1 cellular context compared by ENCODE assay signal in the genomic region with DNA sequence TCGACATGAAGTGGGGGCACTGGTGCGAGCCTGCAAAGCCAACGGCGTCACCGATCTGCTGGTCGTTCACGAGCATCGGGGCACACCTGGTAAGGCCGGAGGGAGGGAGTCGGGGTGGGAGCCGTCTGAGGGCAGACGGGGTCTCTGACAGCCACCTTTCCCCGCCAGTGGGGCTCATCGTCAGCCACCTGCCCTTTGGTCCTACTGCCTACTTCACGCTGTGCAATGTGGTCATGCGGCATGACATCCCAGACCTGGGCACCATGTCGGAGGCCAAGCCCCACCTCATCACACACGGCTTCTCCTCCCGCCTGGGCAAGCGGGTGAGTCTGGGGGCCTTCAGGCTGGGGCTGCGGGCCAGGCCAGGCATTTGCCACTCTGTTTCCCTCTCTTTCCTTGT.
A peak's percentile ranks its signal among the peaks of the same experiment; 100 is the strongest.
TF ChIP-seq lines count a peak whose summit lies in the region.

No MANE protein-coding gene starts in this region.

TF ChIP-seq in K562, 482 proteins besides CTCF, POLR2A, EP300 and RAD21:
- TF ChIP-seq, protein P1, sequence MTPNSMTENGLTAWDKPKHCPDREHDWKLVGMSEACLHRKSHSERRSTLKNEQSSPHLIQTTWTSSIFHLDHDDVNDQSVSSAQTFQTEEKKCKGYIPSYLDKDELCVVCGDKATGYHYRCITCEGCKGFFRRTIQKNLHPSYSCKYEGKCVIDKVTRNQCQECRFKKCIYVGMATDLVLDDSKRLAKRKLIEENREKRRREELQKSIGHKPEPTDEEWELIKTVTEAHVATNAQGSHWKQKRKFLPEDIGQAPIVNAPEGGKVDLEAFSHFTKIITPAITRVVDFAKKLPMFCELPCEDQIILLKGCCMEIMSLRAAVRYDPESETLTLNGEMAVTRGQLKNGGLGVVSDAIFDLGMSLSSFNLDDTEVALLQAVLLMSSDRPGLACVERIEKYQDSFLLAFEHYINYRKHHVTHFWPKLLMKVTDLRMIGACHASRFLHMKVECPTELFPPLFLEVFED (CRISPR knock-in tag; conservative IDR thresholded peaks at IDR 0.05): no peak
- TF ChIP-seq POLR2G (IDR thresholded peaks at IDR 0.05; ENCODE audit: low read depth, low read length): 0 out of 2 replicates have a peak, but pooled peaks have one; percentile 26
- TF ChIP-seq RBFOX2 (IDR thresholded peaks at IDR 0.05; ENCODE audit: low read depth, low read length): peak; percentile 40; the same call in 1 of the 2 replicates
